In genomic region chr2:226656367-226656766, GRCh38 we compare ENCODE assay signal across 1 cellular context.
TF ChIP-seq lines count a peak whose summit lies in the region.

No MANE protein-coding gene starts in this region.

TF ChIP-seq in HepG2, 621 proteins besides CTCF, POLR2A, EP300 and RAD21 (continued from another document):
- TF ChIP-seq HOMEZ (CRISPR knock-in tag; IDR thresholded peaks at IDR 0.05; ENCODE audit: low read depth), result peak; percentile 72; the same call in 1 of the 2 replicates
- TF ChIP-seq RCOR2 (CRISPR knock-in tag; IDR thresholded peaks at IDR 0.05), result no peak
- TF ChIP-seq SMARCE1 (IDR thresholded peaks at IDR 0.05; ENCODE audit: borderline replicate concordance), result no peak
- no peak for TF ChIP-seq DR1 (CRISPR knock-in tag; IDR thresholded peaks at IDR 0.05)
- TF ChIP-seq NCOA5 (CRISPR knock-in tag; IDR thresholded peaks at IDR 0.05), result no peak
- no peak for TF ChIP-seq SOX13 (IDR thresholded peaks at IDR 0.05)
- TF ChIP-seq SOX13 (CRISPR knock-in tag; conservative IDR thresholded peaks at IDR 0.05 in 1 of 2, IDR thresholded peaks at IDR 0.05 in 1 of 2), result peak in 1 of 2 experiments; percentile 56; a peak in 1 of 4 replicates
- no peak for TF ChIP-seq MTA1 (CRISPR knock-in tag; IDR thresholded peaks at IDR 0.05; ENCODE audit: borderline replicate concordance)
- TF ChIP-seq ARID5B (CRISPR knock-in tag; IDR thresholded peaks at IDR 0.05), result peak; percentile 36; the same call in 1 of the 2 replicates
- no peak for TF ChIP-seq ZNF160 (CRISPR knock-in tag; IDR thresholded peaks at IDR 0.05)
- 0 out of 2 replicates have a peak, but pooled peaks have one; percentile 3 for TF ChIP-seq AHDC1 (CRISPR knock-in tag; IDR thresholded peaks at IDR 0.05; ENCODE audit: borderline replicate concordance)
- TF ChIP-seq RNF219 (CRISPR knock-in tag; IDR thresholded peaks at IDR 0.05), result 0 out of 2 replicates have a peak, but pooled peaks have one; percentile 19
- peak; percentile 82 for TF ChIP-seq HNF1A (IDR thresholded peaks at IDR 0.05; ENCODE audit: low read depth)
- TF ChIP-seq HNF1A (CRISPR knock-in tag; IDR thresholded peaks at IDR 0.05; ENCODE audit: borderline replicate concordance), result peak; percentile 54; the same call in 1 of the 2 replicates
- no peak for TF ChIP-seq CEBPZ (IDR thresholded peaks at IDR 0.05; ENCODE audit: low read length)
- TF ChIP-seq ZNF451 (CRISPR knock-in tag; IDR thresholded peaks at IDR 0.05), result no peak
